ENCODE assay signal across 15 cellular contexts in the genomic region with DNA sequence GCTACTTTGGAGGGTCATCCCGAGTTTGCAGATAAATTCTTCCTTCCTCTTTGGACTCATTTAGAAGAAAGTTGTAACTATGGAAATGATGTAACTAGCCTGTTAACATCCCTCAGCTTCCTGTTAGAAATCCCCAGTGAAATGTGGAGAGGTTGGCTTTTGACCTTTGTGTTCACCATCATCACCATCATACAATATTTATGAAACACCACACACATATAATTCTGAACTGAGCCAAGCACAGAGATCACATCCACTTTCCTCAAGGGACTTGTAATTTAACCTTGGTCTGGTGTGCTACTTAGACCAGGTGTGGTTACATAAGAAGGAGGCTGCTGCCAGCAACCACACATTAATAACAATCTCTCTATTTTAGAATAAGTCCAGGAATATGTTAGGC. TPM values are rescaled to one million over a fixed set of nuclear protein-coding genes. Genes with fewer than 3 reads are reported as not detected.
DNase-seq lines count a peak whose midpoint lies in the region; ATAC-seq and TF ChIP-seq lines count a peak whose summit lies in the region.
"Had no signal": no experiment of that assay in that cellular context is flagged by ENCODE, and none has a peak within 500 bp of the region (broad histone marks: within the 10 kb centered on the region; RNA-seq: fewer than 3 reads in every experiment).

No MANE protein-coding gene starts in this region.

- peak; percentile 50 to 58 for ATAC-seq in lower lobe of right lung
- no peak for ATAC-seq in GM18511 (IDR thresholded peaks at IDR 0.05; ENCODE audit: unreplicated experiment)
- no peak for ATAC-seq in GM21515 (IDR thresholded peaks at IDR 0.05; ENCODE audit: unreplicated experiment)
- no peak for ATAC-seq in HG02763 (IDR thresholded peaks at IDR 0.05; ENCODE audit: unreplicated experiment)
- ATAC-seq: gastroesophageal sphincter, SK-N-SH treated with all-trans-retinoic acid at 6 μM for 48 hours had no signal

- in situ Hi-C loops in astrocyte of the spinal cord (cut with HindIII; ENCODE audit: low sequenced_read_pairs): no loop called here

- no peak for TF ChIP-seq CTCF in AG10803 (conservative IDR thresholded peaks at IDR 0.05; ENCODE audit: low read length)
- TF ChIP-seq CTCF in astrocyte of the spinal cord (IDR thresholded peaks at IDR 0.05; ENCODE audit: low read depth, low read length): no peak
- no peak for TF ChIP-seq CTCF in lower lobe of right lung (IDR thresholded peaks at IDR 0.05)

- no peaks in the 10 kb centered on the region for H3K36me3 ChIP-seq in lower lobe of right lung
- H3K36me3 ChIP-seq: gastroesophageal sphincter had no signal

- H3K27me3 ChIP-seq in lower lobe of right lung (ENCODE audit: low read depth): no peaks in the 10 kb centered on the region
- H3K27me3 ChIP-seq: gastroesophageal sphincter had no signal

- DNase-seq in AG10803 (ENCODE audit: low read depth) (peak; percentile 84), GM03348 (ENCODE audit: low spot score) (peak; percentile 27), astrocyte of the spinal cord (ENCODE audit: low read depth, low spot score) (peak; percentile 59), lower lobe of right lung (no peak), islet precursor cell (no peak)
- DNase-seq: activated B cell treated with CpG ODN at 0.5 μM for 24 hours; H9; NCI-H2107; stimulated activated CD4-positive, alpha-beta T cell treated with anti-CD3 and anti-CD28 coated beads, Interleukin-2, amount 100 ng/mL, for 48 hours had no signal

- no peak overlapping the region for H3K27ac ChIP-seq in lower lobe of right lung
- H3K27ac ChIP-seq: gastroesophageal sphincter had no signal

- H3K4me3 ChIP-seq in AG10803 (ENCODE audit: low read length) (no peak overlapping the region), astrocyte of the spinal cord (ENCODE audit: low read depth, low read length) (no peak overlapping the region), lower lobe of right lung (no peak overlapping the region)
- H3K4me3 ChIP-seq: gastroesophageal sphincter had no signal

- H3K9me3 ChIP-seq in lower lobe of right lung: no peaks in the 10 kb centered on the region
- H3K9me3 ChIP-seq: gastroesophageal sphincter had no signal

- intact Hi-C loops in lower lobe of right lung (cut with DNase I): no loop called here

- H3K4me1 ChIP-seq in lower lobe of right lung: peaks cover 28% of the 10 kb centered on the region

RNA-seq across cellular contexts. Expression of a gene that starts 2.5 kb away (rescaled TPM):
- total RNA-seq in lower lobe of right lung: 2.0 TPM
- total RNA-seq: activated B cell treated with CpG ODN at 0.5 μM for 24 hours, B cell, H9 had no signal

Comparison
In these comparisons a context has a peak if more than half of its experiments do, and no peak if none do; other contexts are left out.
1. DNase-seq: peak in AG10803 (single experiment), GM03348 (single experiment) and astrocyte of the spinal cord (single experiment); none in lower lobe of right lung (single experiment) and islet precursor cell (single experiment).
2. ATAC-seq: peak in lower lobe of right lung (2 of 2); none in GM18511 (single experiment), GM21515 (single experiment) and HG02763 (single experiment).